In the genomic region with DNA sequence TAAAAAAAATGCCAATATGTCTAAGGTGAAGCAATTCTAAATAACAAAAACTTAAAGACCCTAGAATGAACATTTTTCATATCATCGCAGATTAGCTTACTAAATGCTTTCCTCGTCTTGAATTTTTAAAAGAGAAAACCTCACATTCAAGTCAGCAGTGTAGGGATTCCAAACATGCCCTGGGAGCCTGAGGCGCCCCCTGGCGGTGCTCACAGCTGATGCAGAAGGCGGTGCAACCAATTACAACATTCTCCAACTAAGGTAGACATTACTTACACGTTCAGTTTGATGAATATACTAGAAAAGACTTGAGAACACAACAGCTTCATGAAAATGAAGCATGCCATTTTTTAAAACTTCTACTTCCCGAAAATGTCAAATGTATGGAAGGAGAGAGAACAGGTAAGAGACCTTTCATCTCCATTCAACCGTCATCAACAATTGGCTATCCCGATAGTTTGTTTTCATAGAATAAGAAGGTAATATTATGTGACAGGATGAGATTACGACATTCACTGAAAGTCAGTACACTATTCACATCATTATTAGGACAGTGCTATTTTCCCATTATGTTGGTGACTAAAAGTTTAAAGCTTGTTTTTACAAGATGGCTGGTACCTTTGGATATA, we compare ENCODE assay signal across 2 cellular contexts.
TF ChIP-seq lines count a peak whose summit lies in the region.

No MANE protein-coding gene starts in this region.

TF ChIP-seq in SK-N-SH, 30 proteins besides CTCF, POLR2A, EP300 and RAD21 (continued from another document):
- TF ChIP-seq SIN3A (IDR thresholded peaks at IDR 0.05; ENCODE audit: borderline replicate concordance, low read depth, low read length), result no peak
- TF ChIP-seq RCOR1 (IDR thresholded peaks at IDR 0.05; ENCODE audit: low read length), result no peak
- no peak for TF ChIP-seq POLR2AphosphoS5 (IDR thresholded peaks at IDR 0.05; ENCODE audit: low read depth, low read length)
- TF ChIP-seq RFX5 (IDR thresholded peaks at IDR 0.05; ENCODE audit: low read length), result no peak
- no peak for TF ChIP-seq NFIC (IDR thresholded peaks at IDR 0.05; ENCODE audit: borderline replicate concordance)
- TF ChIP-seq FOSL2 (IDR thresholded peaks at IDR 0.05; ENCODE audit: borderline replicate concordance, low read depth), result no peak
- TF ChIP-seq JUND (IDR thresholded peaks at IDR 0.05), result no peak
- no peak for TF ChIP-seq TCF12 (IDR thresholded peaks at IDR 0.05)
- TF ChIP-seq MXI1 (IDR thresholded peaks at IDR 0.05; ENCODE audit: low read depth, low read length), result no peak
- TF ChIP-seq FOXJ3 (CRISPR knock-in tag; IDR thresholded peaks at IDR 0.05), result no peak

TF ChIP-seq in SK-N-SH treated with all-trans-retinoic acid at 6 μM for 48 hours, 23 proteins besides CTCF, POLR2A, EP300 and RAD21 (continued from another document):
- TF ChIP-seq, protein P1, sequence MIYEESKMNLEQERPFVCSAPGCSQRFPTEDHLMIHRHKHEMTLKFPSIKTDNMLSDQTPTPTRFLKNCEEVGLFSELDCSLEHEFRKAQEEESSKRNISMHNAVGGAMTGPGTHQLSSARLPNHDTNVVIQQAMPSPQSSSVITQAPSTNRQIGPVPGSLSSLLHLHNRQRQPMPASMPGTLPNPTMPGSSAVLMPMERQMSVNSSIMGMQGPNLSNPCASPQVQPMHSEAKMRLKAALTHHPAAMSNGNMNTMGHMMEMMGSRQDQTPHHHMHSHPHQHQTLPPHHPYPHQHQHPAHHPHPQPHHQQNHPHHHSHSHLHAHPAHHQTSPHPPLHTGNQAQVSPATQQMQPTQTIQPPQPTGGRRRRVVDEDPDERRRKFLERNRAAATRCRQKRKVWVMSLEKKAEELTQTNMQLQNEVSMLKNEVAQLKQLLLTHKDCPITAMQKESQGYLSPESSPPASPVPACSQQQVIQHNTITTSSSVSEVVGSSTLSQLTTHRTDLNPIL (CRISPR knock-in tag; IDR thresholded peaks at IDR 0.05; ENCODE audit: low read depth), result no peak
- TF ChIP-seq ZFP3 (CRISPR knock-in tag; IDR thresholded peaks at IDR 0.05) (no peak), ESRRG (CRISPR knock-in tag; IDR thresholded peaks at IDR 0.05) (no peak), OSR1 (CRISPR knock-in tag; IDR thresholded peaks at IDR 0.05) (no peak), RARB (CRISPR knock-in tag; IDR thresholded peaks at IDR 0.05) (no peak), GLIS3 (CRISPR knock-in tag; IDR thresholded peaks at IDR 0.05) (no peak), BACH2 (CRISPR knock-in tag; IDR thresholded peaks at IDR 0.05; ENCODE audit: borderline replicate concordance) (no peak), ZNF8 (CRISPR knock-in tag; IDR thresholded peaks at IDR 0.05) (no peak), PPARA (CRISPR knock-in tag; IDR thresholded peaks at IDR 0.05; ENCODE audit: borderline replicate concordance) (no peak), ZFP30 (CRISPR knock-in tag; IDR thresholded peaks at IDR 0.05) (no peak), SNAI2 (CRISPR knock-in tag; IDR thresholded peaks at IDR 0.05) (no peak)
- TF ChIP-seq, protein P2, sequence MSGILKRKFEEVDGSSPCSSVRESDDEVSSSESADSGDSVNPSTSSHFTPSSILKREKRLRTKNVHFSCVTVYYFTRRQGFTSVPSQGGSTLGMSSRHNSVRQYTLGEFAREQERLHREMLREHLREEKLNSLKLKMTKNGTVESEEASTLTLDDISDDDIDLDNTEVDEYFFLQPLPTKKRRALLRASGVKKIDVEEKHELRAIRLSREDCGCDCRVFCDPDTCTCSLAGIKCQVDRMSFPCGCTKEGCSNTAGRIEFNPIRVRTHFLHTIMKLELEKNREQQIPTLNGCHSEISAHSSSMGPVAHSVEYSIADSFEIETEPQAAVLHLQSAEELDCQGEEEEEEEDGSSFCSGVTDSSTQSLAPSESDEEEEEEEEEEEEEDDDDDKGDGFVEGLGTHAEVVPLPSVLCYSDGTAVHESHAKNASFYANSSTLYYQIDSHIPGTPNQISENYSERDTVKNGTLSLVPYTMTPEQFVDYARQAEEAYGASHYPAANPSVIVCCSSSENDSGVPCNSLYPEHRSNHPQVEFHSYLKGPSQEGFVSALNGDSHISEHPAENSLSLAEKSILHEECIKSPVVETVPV (CRISPR knock-in tag; IDR thresholded peaks at IDR 0.05), result no peak
- TF ChIP-seq, protein P3, sequence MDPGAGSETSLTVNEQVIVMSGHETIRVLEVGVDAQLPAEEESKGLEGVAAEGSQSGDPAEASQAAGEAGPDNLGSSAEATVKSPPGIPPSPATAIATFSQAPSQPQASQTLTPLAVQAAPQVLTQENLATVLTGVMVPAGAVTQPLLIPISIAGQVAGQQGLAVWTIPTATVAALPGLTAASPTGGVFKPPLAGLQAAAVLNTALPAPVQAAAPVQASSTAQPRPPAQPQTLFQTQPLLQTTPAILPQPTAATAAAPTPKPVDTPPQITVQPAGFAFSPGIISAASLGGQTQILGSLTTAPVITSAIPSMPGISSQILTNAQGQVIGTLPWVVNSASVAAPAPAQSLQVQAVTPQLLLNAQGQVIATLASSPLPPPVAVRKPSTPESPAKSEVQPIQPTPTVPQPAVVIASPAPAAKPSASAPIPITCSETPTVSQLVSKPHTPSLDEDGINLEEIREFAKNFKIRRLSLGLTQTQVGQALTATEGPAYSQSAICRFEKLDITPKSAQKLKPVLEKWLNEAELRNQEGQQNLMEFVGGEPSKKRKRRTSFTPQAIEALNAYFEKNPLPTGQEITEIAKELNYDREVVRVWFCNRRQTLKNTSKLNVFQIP (CRISPR knock-in tag; IDR thresholded peaks at IDR 0.05; ENCODE audit: borderline replicate concordance, low read depth), result no peak
- TF ChIP-seq, protein P4, sequence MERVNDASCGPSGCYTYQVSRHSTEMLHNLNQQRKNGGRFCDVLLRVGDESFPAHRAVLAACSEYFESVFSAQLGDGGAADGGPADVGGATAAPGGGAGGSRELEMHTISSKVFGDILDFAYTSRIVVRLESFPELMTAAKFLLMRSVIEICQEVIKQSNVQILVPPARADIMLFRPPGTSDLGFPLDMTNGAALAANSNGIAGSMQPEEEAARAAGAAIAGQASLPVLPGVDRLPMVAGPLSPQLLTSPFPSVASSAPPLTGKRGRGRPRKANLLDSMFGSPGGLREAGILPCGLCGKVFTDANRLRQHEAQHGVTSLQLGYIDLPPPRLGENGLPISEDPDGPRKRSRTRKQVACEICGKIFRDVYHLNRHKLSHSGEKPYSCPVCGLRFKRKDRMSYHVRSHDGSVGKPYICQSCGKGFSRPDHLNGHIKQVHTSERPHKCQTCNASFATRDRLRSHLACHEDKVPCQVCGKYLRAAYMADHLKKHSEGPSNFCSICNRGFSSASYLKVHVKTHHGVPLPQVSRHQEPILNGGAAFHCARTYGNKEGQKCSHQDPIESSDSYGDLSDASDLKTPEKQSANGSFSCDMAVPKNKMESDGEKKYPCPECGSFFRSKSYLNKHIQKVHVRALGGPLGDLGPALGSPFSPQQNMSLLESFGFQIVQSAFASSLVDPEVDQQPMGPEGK (CRISPR knock-in tag; IDR thresholded peaks at IDR 0.05; ENCODE audit: borderline replicate concordance), result no peak
